13 cellular contexts compared by ENCODE assay signal in genomic region chr3:73036694-73037368, GRCh38. TPM values are rescaled to one million over a fixed set of nuclear protein-coding genes. Genes with fewer than 3 reads are reported as not detected.
DNase-seq lines count a peak whose midpoint lies in the region; ATAC-seq and TF ChIP-seq lines count a peak whose summit lies in the region.
"Had no signal": no experiment of that assay in that cellular context is flagged by ENCODE, and none has a peak within 500 bp of the region (broad histone marks: within the 10 kb centered on the region; RNA-seq: fewer than 3 reads in every experiment).

No MANE protein-coding gene starts in this region.

- H3K9me2 ChIP-seq in Karpas-422 (replicated peaks; ENCODE audit: insufficient read depth, low read length), result no peaks in the 10 kb centered on the region

- H3K4me1 ChIP-seq in Karpas-422 (ENCODE audit: low read length) (peaks cover 66% of the 10 kb centered on the region), osteoblast (ENCODE audit: insufficient read depth, low read length) (peaks cover 26% of the 10 kb centered on the region)

- ATAC-seq in activated CD4-positive, CD25-positive, alpha-beta regulatory T cell treated with anti-CD3 and anti-CD28 coated beads, Interleukin-2, amount 50 U/mL, for 24 hours, result peak; percentile 44 to 65

- no peaks in the 10 kb centered on the region for H3K9me3 Mint-ChIP-seq in chondrocyte (ENCODE audit: low read depth)
- H3K9me3 Mint-ChIP-seq: activated naive CD8-positive, alpha-beta T cell treated with anti-CD3 and anti-CD28 coated beads, Interleukin-2, amount 10 ng/mL, durations not matched to agents 7 days and 5 days; IgD-negative memory B cell had no signal

- H3K27ac ChIP-seq in Karpas-422 (ENCODE audit: low read length) (peak overlapping the region; percentile 27), osteoblast (ENCODE audit: low read depth, low read length) (peak overlapping the region; percentile 78)
- H3K27ac ChIP-seq: 22Rv1 had no signal

- no peaks in the 10 kb centered on the region for H3K9me3 ChIP-seq in Karpas-422 (ENCODE audit: low read length)
- H3K9me3 ChIP-seq in osteoblast (ENCODE audit: low read depth, low read length), result no peaks in the 10 kb centered on the region
- H3K9me3 ChIP-seq: spleen had no signal

- peak overlapping the region; percentile 89 for H3K27ac Mint-ChIP-seq in chondrocyte (ENCODE audit: unreplicated experiment)
- H3K27ac Mint-ChIP-seq: activated naive CD8-positive, alpha-beta T cell treated with anti-CD3 and anti-CD28 coated beads, Interleukin-2, amount 10 ng/mL, durations not matched to agents 7 days and 5 days had no signal

- H2AFZ ChIP-seq in Karpas-422 (ENCODE audit: low read length) (no peak overlapping the region), osteoblast (ENCODE audit: low read length) (no peak overlapping the region)

- no peak overlapping the region for H3K4me3 Mint-ChIP-seq in chondrocyte (ENCODE audit: unreplicated experiment)
- H3K4me3 Mint-ChIP-seq: activated naive CD8-positive, alpha-beta T cell treated with anti-CD3 and anti-CD28 coated beads, Interleukin-2, amount 10 ng/mL, durations not matched to agents 7 days and 5 days had no signal

- H3K4me3 ChIP-seq in Karpas-422 (ENCODE audit: low read length) (no peak overlapping the region), osteoblast (ENCODE audit: insufficient read depth, low read length) (no peak overlapping the region)
- H3K4me3 ChIP-seq: spleen had no signal

- H3K36me3 Mint-ChIP-seq in chondrocyte (ENCODE audit: low read depth), result peaks cover 1% of the 10 kb centered on the region

- TF ChIP-seq CTCF in chondrocyte (IDR thresholded peaks at IDR 0.05), result peak; percentile 7
- TF ChIP-seq CTCF in osteoblast (IDR thresholded peaks at IDR 0.05; ENCODE audit: extremely low read depth, low read depth, low read length), result no peak

- H3K27me3 Mint-ChIP-seq in chondrocyte (ENCODE audit: low read depth), result no peaks in the 10 kb centered on the region
- H3K27me3 Mint-ChIP-seq: activated naive CD8-positive, alpha-beta T cell treated with anti-CD3 and anti-CD28 coated beads, Interleukin-2, amount 10 ng/mL, durations not matched to agents 7 days and 5 days; IgD-negative memory B cell had no signal

- H3K36me3 ChIP-seq in Karpas-422 (ENCODE audit: insufficient read depth, low read length), result no peaks in the 10 kb centered on the region; the same call in 1 of the 2 replicates
- H3K36me3 ChIP-seq in osteoblast (ENCODE audit: insufficient read depth, low read length), result no peaks in the 10 kb centered on the region

- H4K20me1 ChIP-seq in Karpas-422 (ENCODE audit: insufficient read depth, low read depth, low read length), result peaks cover 28% of the 10 kb centered on the region
- peaks cover 78% of the 10 kb centered on the region for H4K20me1 ChIP-seq in osteoblast (ENCODE audit: insufficient read depth, low read length)

- H3K4me1 Mint-ChIP-seq in chondrocyte (ENCODE audit: low read depth), result peaks cover 74% of the 10 kb centered on the region

- no peak for DNase-seq in activated CD4-positive, CD25-positive, alpha-beta regulatory T cell treated with anti-CD3 and anti-CD28 coated beads, Interleukin-2, amount 50 U/mL, for 72 hours
- no peak for DNase-seq in Karpas-422
- DNase-seq in chondrocyte (ENCODE audit: low spot score), result no peak
- DNase-seq in osteoblast (ENCODE audit: insufficient read length, low spot score, missing footprints), result peak; percentile 29
- DNase-seq in NCI-H526 (lab: John Stamatoyannopoulos, UW), result no peak
- no peak for DNase-seq in stimulated activated CD4-positive, alpha-beta T cell treated with anti-CD3 and anti-CD28 coated beads, Interleukin-2, amount 100 ng/mL, for 24 hours
- no peak for DNase-seq in activated effector memory CD4-positive, alpha-beta T cell treated with anti-CD3 and anti-CD28 coated beads, Interleukin-2, amount 50 U/mL, for 16 hours
- DNase-seq: activated naive CD8-positive, alpha-beta T cell treated with anti-CD3 and anti-CD28 coated beads, Interleukin-2, amount 10 ng/mL, durations not matched to agents 7 days and 5 days; effector memory CD4-positive, alpha-beta T cell; spleen had no signal

- no peak overlapping the region for H3K9ac ChIP-seq in Karpas-422 (ENCODE audit: low read length)

- H3K4me2 ChIP-seq in Karpas-422 (ENCODE audit: low read depth, low read length, poor library complexity, severe bottlenecking), result peak overlapping the region; percentile 47
- H3K4me2 ChIP-seq in osteoblast (ENCODE audit: insufficient read depth, low read length), result peak overlapping the region; percentile 26

- H3K27me3 ChIP-seq in Karpas-422 (ENCODE audit: low read length) (no peaks in the 10 kb centered on the region), osteoblast (ENCODE audit: insufficient read depth, low read length) (no peaks in the 10 kb centered on the region)
- H3K27me3 ChIP-seq: spleen had no signal

- H3K79me2 ChIP-seq in Karpas-422 (ENCODE audit: low read length) (peaks cover 100% of the 10 kb centered on the region), osteoblast (ENCODE audit: insufficient read depth, low read length) (peaks cover 96% of the 10 kb centered on the region)

RNA-seq across cellular contexts. Expression of gene EBLN2, which starts 24.6 kb away (rescaled TPM):
- 5.2 and 7.9 TPM in 2 replicates for total RNA-seq in Karpas-422 (2014; rRNA removed; shearing (Covaris generic); ENCODE audit: low replicate concordance)
- 2.5 to 4.7 TPM (median 3.3 TPM) in 3 replicates for total RNA-seq in chondrocyte
- total RNA-seq in osteoblast, result 6.2 and 7.4 TPM in 2 replicates

RNA-seq across cellular contexts. Expression of gene PPP4R2, which starts 40.2 kb away (rescaled TPM):
- 39.3 and 61.5 TPM in 2 replicates for total RNA-seq in Karpas-422 (2014; rRNA removed; shearing (Covaris generic); ENCODE audit: low replicate concordance)
- total RNA-seq in chondrocyte (63.5 to 78.4 TPM (median 70.0 TPM) in 3 replicates), osteoblast (83.7 and 84.3 TPM in 2 replicates)
